In the genomic region with DNA sequence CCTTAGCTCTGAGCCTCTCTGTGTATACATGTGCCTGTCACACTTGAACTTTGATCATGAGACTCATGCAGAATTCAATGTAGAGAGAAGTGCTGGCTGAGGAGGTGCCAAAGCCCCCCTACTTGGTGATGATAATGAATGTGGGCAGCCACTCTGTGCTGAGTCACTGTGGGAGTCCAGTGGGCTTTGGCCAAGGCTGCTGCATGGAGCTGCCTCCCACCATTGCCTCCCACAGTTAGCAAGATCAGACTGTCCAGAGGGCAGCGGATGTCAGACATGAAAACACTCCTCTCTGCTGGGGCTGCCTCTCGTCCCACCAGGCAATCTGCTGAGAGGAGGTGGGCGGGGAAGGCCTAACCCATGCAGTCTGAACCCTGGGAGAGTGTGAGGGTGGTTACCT, we compare ENCODE assay signal across 22 cellular contexts.
DNase-seq lines count a peak whose midpoint lies in the region; ATAC-seq and TF ChIP-seq lines count a peak whose summit lies in the region.
"Had no signal": no experiment of that assay in that cellular context is flagged by ENCODE, and none has a peak within 500 bp of the region (broad histone marks: within the 10 kb centered on the region; RNA-seq: fewer than 3 reads in every experiment).

No MANE protein-coding gene starts in this region.

- no peaks in the 10 kb centered on the region for H3K36me3 ChIP-seq in right atrium auricular region
- no peaks in the 10 kb centered on the region for H3K36me3 ChIP-seq in left lung
- H3K36me3 ChIP-seq: BLaER1 treated with 17β-estradiol and CSF1 and Interleukin-3, amounts not matched to agents 10 nM and 100 nM had no signal

- peaks cover 4% of the 10 kb centered on the region for H3K27me3 Mint-ChIP-seq in nephron (ENCODE audit: low read depth)

- H3K9me3 ChIP-seq in right atrium auricular region (no peaks in the 10 kb centered on the region), right cardiac atrium (ENCODE audit: control insufficient read depth, low read length) (no peaks in the 10 kb centered on the region), left lung (no peaks in the 10 kb centered on the region)

- H3K36me3 Mint-ChIP-seq in nephron (ENCODE audit: low read depth), result peaks cover 4% of the 10 kb centered on the region
- H3K36me3 Mint-ChIP-seq: CD4-positive, alpha-beta memory T cell had no signal

- peak overlapping the region; percentile 73 to 76 (median 73) for H3K27ac Mint-ChIP-seq in nephron
- H3K27ac Mint-ChIP-seq: CD4-positive, alpha-beta memory T cell; HFFc6 had no signal

- no peak overlapping the region for H3K4me3 ChIP-seq in right atrium auricular region
- no peak overlapping the region for H3K4me3 ChIP-seq in right cardiac atrium (ENCODE audit: low read length)
- no peak overlapping the region for H3K4me3 ChIP-seq in left lung
- H3K4me3 ChIP-seq: BLaER1 treated with 17β-estradiol and CSF1 and Interleukin-3, amounts not matched to agents 10 nM and 100 nM had no signal

- 72% methylated on average over 3 of the region's 3 CpGs for WGBS in right cardiac atrium

- POLR2A ChIA-PET in GM10248 (lab: Yijun Ruan, JAX), result no interaction called here

- H3K4me1 ChIP-seq in right atrium auricular region (no peaks in the 10 kb centered on the region), right cardiac atrium (ENCODE audit: control insufficient read depth, insufficient read depth, low read length) (no peaks in the 10 kb centered on the region), left lung (no peaks in the 10 kb centered on the region)
- H3K4me1 ChIP-seq: BLaER1 treated with 17β-estradiol and CSF1 and Interleukin-3, amounts not matched to agents 10 nM and 100 nM had no signal

- ATAC-seq in right cardiac atrium (no peak), left lung (no peak)
- ATAC-seq: SK-N-SH treated with all-trans-retinoic acid at 6 μM for 48 hours had no signal

- peaks cover 8% of the 10 kb centered on the region for H3K9me3 Mint-ChIP-seq in nephron

- CTCF ChIA-PET in GM10248 (lab: Yijun Ruan, JAX), result interaction anchor here (2.5 kb wide), 1 partner anchor 18 kb away, joined by 9 read pairs; no protein-coding TSS in a partner anchor

- intact Hi-C loops in right cardiac atrium (cut with DNase I) (no loop called here), left lung (cut with DNase I) (no loop called here)

- TF ChIP-seq CTCF in right atrium auricular region (IDR thresholded peaks at IDR 0.05) (no peak), nephron (IDR thresholded peaks at IDR 0.05; ENCODE audit: unreplicated experiment in 3 of 3) (no peak), GM10248 (IDR thresholded peaks at IDR 0.05; ENCODE audit: control extremely low read depth, extremely low read depth, low read depth, missing control alignments) (no peak), left lung (IDR thresholded peaks at IDR 0.05) (no peak)

- peak; percentile 18 for DNase-seq in right atrium auricular region (ENCODE audit: low spot score)
- no peak for DNase-seq in right cardiac atrium
- peak; percentile 6 for DNase-seq in astrocyte of the hippocampus (ENCODE audit: low read depth, low spot score)
- DNase-seq in GM10248 (ENCODE audit: extremely low spot score), result no peak
- no peak for DNase-seq in left lung
- no peak for DNase-seq in activated CD4-positive, alpha-beta T cell treated with anti-CD3 and anti-CD28 coated beads, Interleukin-2, amount 50 U/mL, for 4 hours
- DNase-seq: 8988T; CD4-positive, alpha-beta memory T cell; GDM1; H7; HFFc6; KBM-7; NCI-H1092; NCI-H1436; NCI-H187 treated with DMSO at 0.1 percent for 48 hours; NCI-H2107; NCI-H510A treated with DMSO at 0.1 percent for 48 hours; NCI-H748 treated with DMSO at 0.1 percent for 48 hours; SIG-M5 had no signal

- H3K27ac ChIP-seq in right atrium auricular region, result no peak overlapping the region
- H3K27ac ChIP-seq in right cardiac atrium (ENCODE audit: low read length), result no peak overlapping the region
- no peak overlapping the region for H3K27ac ChIP-seq in left lung
- H3K27ac ChIP-seq: BLaER1 treated with 17β-estradiol and CSF1 and Interleukin-3, amounts not matched to agents 10 nM and 100 nM had no signal

- H3K27me3 ChIP-seq in right atrium auricular region (no peaks in the 10 kb centered on the region), right cardiac atrium (ENCODE audit: control insufficient read depth, insufficient read depth) (no peaks in the 10 kb centered on the region), left lung (no peaks in the 10 kb centered on the region)
- H3K27me3 ChIP-seq: BLaER1 treated with 17β-estradiol and CSF1 and Interleukin-3, amounts not matched to agents 10 nM and 100 nM had no signal

- H3K4me3 Mint-ChIP-seq in nephron, result no peak overlapping the region
- H3K4me3 Mint-ChIP-seq: CD4-positive, alpha-beta memory T cell; HFFc6 had no signal

- H3K4me1 Mint-ChIP-seq in nephron, result peaks cover 29% of the 10 kb centered on the region
- H3K4me1 Mint-ChIP-seq: CD4-positive, alpha-beta memory T cell had no signal

Comparison
In these comparisons a context has a peak if more than half of its experiments do, and no peak if none do; other contexts are left out.
1. DNase-seq: peak in right atrium auricular region (single experiment) and astrocyte of the hippocampus (single experiment); none in right cardiac atrium (0 of 3), GM10248 (single experiment), left lung (0 of 2) and activated CD4-positive, alpha-beta T cell treated with anti-CD3 and anti-CD28 coated beads, Interleukin-2, amount 50 U/mL, for 4 hours (0 of 2).